14 cellular contexts compared by ENCODE assay signal in genomic region chr5:126454081-126454480, GRCh38. TPM values are rescaled to one million over a fixed set of nuclear protein-coding genes. Genes with fewer than 3 reads are reported as not detected.
DNase-seq lines count a peak whose midpoint lies in the region; ATAC-seq lines count a peak whose summit lies in the region.
"Had no signal": no experiment of that assay in that cellular context is flagged by ENCODE, and none has a peak within 500 bp of the region (broad histone marks: within the 10 kb centered on the region; RNA-seq: fewer than 3 reads in every experiment).

No MANE protein-coding gene starts in this region.

- peaks cover 98% of the 10 kb centered on the region for H3K79me2 ChIP-seq in GM23248 (ENCODE audit: insufficient read depth)
- H3K79me2 ChIP-seq: parathyroid adenoma had no signal

- no peak for ATAC-seq in activated CD4-positive, CD25-positive, alpha-beta regulatory T cell treated with anti-CD3 and anti-CD28 coated beads, Interleukin-2, amount 50 U/mL, for 24 hours
- no peak for ATAC-seq in HG03571 (IDR thresholded peaks at IDR 0.05; ENCODE audit: unreplicated experiment)
- ATAC-seq in GM19324 (IDR thresholded peaks at IDR 0.05; ENCODE audit: low FRiP score, unreplicated experiment) = no peak
- ATAC-seq in HG03039 (IDR thresholded peaks at IDR 0.05; ENCODE audit: unreplicated experiment) = no peak
- ATAC-seq: upper lobe of right lung, WTC11 had no signal

- no peak overlapping the region for H2AFZ ChIP-seq in GM23248
- H2AFZ ChIP-seq: parathyroid adenoma had no signal

- no peaks in the 10 kb centered on the region for H3K27me3 ChIP-seq in GM23248 (replicated peaks; ENCODE audit: insufficient read depth)
- H3K27me3 ChIP-seq: upper lobe of right lung had no signal

- in situ Hi-C loops in GM23248 (cut with MboI) = no loop called here

- no peak overlapping the region for H3K9ac ChIP-seq in GM23248
- H3K9ac ChIP-seq: parathyroid adenoma had no signal

- H4K20me1 ChIP-seq in GM23248 (ENCODE audit: insufficient read depth) = no peaks in the 10 kb centered on the region

- DNase-seq in GM23248 = no peak
- DNase-seq in globus pallidus (ENCODE audit: low spot score) = peak; percentile 98
- peak; percentile 99 for DNase-seq in pons (ENCODE audit: low spot score)
- DNase-seq: DND-41, MM.1S, NCI-H2171 treated with DMSO at 0.1 percent for 48 hours, upper lobe of right lung had no signal

- H3K9me2 ChIP-seq in GM23248 (ENCODE audit: insufficient read depth) = no peaks in the 10 kb centered on the region

- H3K27ac ChIP-seq in GM23248 (peak overlapping the region; percentile 8), angular gyrus (ENCODE audit: low read depth, low read length) (peak overlapping the region; percentile 88)
- H3K27ac ChIP-seq: parathyroid adenoma, upper lobe of right lung had no signal

- H3F3A ChIP-seq in GM23248 (ENCODE audit: insufficient read depth) = peaks cover 53% of the 10 kb centered on the region

- WGBS in GM23248 (ENCODE audit: low coverage in 1 of 2, low lambda C conversion rate in 2 of 2, missing lambda C conversion rate in 2 of 2), 2 experiments = 81 to 84% methylated on average over 7 of the region's 7 CpGs

- peaks cover 52% of the 10 kb centered on the region for H3K4me1 ChIP-seq in GM23248 (ENCODE audit: insufficient read depth)
- H3K4me1 ChIP-seq: parathyroid adenoma had no signal

- no peak overlapping the region for H3K4me2 ChIP-seq in GM23248 (ENCODE audit: unreplicated experiment)

- H3K4me3 ChIP-seq in GM23248 = no peak overlapping the region
- H3K4me3 ChIP-seq: upper lobe of right lung had no signal

- H3K36me3 ChIP-seq in GM23248 (ENCODE audit: low read depth) = peaks cover 49% of the 10 kb centered on the region
- H3K36me3 ChIP-seq: upper lobe of right lung had no signal

- no peaks in the 10 kb centered on the region for H3K9me3 ChIP-seq in GM23248 (ENCODE audit: low read depth)
- H3K9me3 ChIP-seq: upper lobe of right lung had no signal

RNA-seq across cellular contexts. Expression of gene GRAMD2B, which starts 30.9 kb away (rescaled TPM):
- total RNA-seq in GM23248 (2014; rRNA removed; shearing (Covaris generic)) = 88.5 and 90.4 TPM in 2 replicates
- 128 and 129 TPM in 2 replicates for polyA plus RNA-seq in GM23248 (2016; fragmentation: Nextera tagmentation; extraction: Ambion mirVana)
